1 cellular context compared by ENCODE assay signal in the genomic region with DNA sequence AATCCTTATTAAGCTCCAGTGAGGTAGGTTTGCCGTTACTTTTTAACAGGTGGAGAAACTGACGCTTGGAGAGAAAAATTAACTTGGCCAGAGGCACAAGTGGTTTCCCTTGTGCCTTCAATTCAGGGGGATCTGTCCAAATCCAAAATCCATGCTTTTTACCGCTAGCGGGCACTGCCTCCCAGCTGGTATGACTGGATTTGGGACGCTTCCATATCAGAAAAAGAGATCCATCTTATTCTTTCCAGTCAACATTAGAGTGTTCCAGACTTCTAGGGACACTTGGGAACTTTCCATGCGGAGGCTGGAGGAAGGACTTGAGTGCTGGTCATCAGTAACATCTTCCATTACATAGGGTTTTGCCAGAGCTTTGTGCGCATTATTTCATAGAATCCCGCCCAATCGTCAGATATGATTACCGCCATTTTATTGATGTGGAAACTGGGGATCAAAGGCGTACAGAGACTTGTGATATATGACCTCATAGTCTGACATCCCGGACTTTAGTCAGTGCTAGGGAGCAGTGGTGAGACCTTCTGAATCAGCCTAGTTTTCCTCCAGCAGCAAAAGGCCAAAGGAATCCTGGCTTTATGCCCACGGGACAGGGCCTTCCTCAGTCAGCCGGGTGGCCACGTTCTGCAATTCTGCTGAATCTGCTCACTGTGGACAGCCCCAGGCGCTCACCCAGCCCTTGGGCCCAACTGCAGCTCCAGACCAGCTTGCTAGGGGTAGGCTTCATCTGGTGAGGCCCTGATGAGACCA.
TF ChIP-seq lines count a peak whose summit lies in the region.

No MANE protein-coding gene starts in this region.

TF ChIP-seq in GM23338, 12 proteins besides CTCF, POLR2A, EP300 and RAD21 (continued from another document):
- TF ChIP-seq, protein P1, sequence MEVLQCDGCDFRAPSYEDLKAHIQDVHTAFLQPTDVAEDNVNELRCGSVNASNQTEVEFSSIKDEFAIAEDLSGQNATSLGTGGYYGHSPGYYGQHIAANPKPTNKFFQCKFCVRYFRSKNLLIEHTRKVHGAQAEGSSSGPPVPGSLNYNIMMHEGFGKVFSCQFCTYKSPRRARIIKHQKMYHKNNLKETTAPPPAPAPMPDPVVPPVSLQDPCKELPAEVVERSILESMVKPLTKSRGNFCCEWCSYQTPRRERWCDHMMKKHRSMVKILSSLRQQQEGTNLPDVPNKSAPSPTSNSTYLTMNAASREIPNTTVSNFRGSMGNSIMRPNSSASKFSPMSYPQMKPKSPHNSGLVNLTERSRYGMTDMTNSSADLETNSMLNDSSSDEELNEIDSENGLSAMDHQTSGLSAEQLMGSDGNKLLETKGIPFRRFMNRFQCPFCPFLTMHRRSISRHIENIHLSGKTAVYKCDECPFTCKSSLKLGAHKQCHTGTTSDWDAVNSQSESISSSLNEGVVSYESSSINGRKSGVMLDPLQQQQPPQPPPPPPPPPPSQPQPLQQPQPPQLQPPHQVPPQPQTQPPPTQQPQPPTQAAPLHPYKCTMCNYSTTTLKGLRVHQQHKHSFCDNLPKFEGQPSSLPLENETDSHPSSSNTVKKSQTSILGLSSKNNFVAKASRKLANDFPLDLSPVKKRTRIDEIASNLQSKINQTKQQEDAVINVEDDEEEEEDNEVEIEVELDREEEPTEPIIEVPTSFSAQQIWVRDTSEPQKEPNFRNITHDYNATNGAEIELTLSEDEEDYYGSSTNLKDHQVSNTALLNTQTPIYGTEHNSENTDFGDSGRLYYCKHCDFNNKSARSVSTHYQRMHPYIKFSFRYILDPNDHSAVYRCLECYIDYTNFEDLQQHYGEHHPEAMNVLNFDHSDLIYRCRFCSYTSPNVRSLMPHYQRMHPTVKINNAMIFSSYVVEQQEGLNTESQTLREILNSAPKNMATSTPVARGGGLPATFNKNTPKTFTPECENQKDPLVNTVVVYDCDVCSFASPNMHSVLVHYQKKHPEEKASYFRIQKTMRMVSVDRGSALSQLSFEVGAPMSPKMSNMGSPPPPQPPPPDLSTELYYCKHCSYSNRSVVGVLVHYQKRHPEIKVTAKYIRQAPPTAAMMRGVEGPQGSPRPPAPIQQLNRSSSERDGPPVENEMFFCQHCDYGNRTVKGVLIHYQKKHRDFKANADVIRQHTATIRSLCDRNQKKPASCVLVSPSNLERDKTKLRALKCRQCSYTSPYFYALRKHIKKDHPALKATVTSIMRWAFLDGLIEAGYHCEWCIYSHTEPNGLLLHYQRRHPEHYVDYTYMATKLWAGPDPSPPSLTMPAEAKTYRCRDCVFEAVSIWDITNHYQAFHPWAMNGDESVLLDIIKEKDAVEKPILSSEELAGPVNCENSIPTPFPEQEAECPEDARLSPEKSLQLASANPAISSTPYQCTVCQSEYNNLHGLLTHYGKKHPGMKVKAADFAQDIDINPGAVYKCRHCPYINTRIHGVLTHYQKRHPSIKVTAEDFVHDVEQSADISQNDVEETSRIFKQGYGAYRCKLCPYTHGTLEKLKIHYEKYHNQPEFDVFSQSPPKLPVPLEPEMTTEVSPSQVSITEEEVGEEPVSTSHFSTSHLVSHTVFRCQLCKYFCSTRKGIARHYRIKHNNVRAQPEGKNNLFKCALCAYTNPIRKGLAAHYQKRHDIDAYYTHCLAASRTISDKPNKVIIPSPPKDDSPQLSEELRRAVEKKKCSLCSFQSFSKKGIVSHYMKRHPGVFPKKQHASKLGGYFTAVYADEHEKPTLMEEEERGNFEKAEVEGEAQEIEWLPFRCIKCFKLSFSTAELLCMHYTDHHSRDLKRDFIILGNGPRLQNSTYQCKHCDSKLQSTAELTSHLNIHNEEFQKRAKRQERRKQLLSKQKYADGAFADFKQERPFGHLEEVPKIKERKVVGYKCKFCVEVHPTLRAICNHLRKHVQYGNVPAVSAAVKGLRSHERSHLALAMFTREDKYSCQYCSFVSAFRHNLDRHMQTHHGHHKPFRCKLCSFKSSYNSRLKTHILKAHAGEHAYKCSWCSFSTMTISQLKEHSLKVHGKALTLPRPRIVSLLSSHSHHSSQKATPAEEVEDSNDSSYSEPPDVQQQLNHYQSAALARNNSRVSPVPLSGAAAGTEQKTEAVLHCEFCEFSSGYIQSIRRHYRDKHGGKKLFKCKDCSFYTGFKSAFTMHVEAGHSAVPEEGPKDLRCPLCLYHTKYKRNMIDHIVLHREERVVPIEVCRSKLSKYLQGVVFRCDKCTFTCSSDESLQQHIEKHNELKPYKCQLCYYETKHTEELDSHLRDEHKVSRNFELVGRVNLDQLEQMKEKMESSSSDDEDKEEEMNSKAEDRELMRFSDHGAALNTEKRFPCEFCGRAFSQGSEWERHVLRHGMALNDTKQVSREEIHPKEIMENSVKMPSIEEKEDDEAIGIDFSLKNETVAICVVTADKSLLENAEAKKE (CRISPR knock-in tag; IDR thresholded peaks at IDR 0.05), result no peak
